In genomic region chr4:185138161-185138560, GRCh38 we compare ENCODE assay signal across 17 cellular contexts. TPM values are rescaled to one million over a fixed set of nuclear protein-coding genes. Genes with fewer than 3 reads are reported as not detected.
A peak's percentile ranks its signal among the peaks of the same experiment; 100 is the strongest.
DNase-seq lines count a peak whose midpoint lies in the region; ATAC-seq and TF ChIP-seq lines count a peak whose summit lies in the region.
"Had no signal": no experiment of that assay in that cellular context is flagged by ENCODE, and none has a peak within 500 bp of the region (broad histone marks: within the 10 kb centered on the region; RNA-seq: fewer than 3 reads in every experiment).

No MANE protein-coding gene starts in this region.

- no peaks in the 10 kb centered on the region for H3K36me3 ChIP-seq in heart left ventricle
- H3K36me3 ChIP-seq in BLaER1 = no peaks in the 10 kb centered on the region
- no peaks in the 10 kb centered on the region for H3K36me3 ChIP-seq in esophagus muscularis mucosa
- no peaks in the 10 kb centered on the region for H3K36me3 ChIP-seq in gastrocnemius medialis

- H3K9me3 Mint-ChIP-seq in activated T-cell treated with anti-CD3 and anti-CD28 coated beads, Interleukin-2, amount 50 U/mL, for 24 hours = no peaks in the 10 kb centered on the region
- H3K9me3 Mint-ChIP-seq: CD8-positive, alpha-beta memory T cell; H9 had no signal

- H3K4me3 ChIP-seq in heart left ventricle (no peak overlapping the region), BLaER1 (no peak overlapping the region), esophagus muscularis mucosa (no peak overlapping the region), gastrocnemius medialis (no peak overlapping the region)
- H3K4me3 ChIP-seq: A549 had no signal

- in situ Hi-C loops in gastrocnemius medialis (cut with MboI; ENCODE audit: low sequenced_read_pairs in 4 of 4) = loop anchor here in 3 of 4 donors (5.0 to 25.0 kb wide), 3 partner anchors 101 to 376 kb away; no protein-coding TSS in a partner anchor

- H3K27ac Mint-ChIP-seq in activated T-cell treated with anti-CD3 and anti-CD28 coated beads, Interleukin-2, amount 50 U/mL, for 24 hours = no peak overlapping the region
- H3K27ac Mint-ChIP-seq: CD4-positive, CD25-positive, alpha-beta regulatory T cell; CD8-positive, alpha-beta memory T cell had no signal

- H3K4me1 ChIP-seq in heart left ventricle = peaks cover 0 to 50% (median 18%) of the 10 kb centered on the region in 12 donors
- peaks cover 26% of the 10 kb centered on the region for H3K4me1 ChIP-seq in BLaER1
- H3K4me1 ChIP-seq in esophagus muscularis mucosa = peaks cover 8 to 15% (median 9%) of the 10 kb centered on the region in 4 donors
- H3K4me1 ChIP-seq in gastrocnemius medialis = peaks cover 34 to 44% of the 10 kb centered on the region in 2 donors

- DNase-seq in heart left ventricle = no peak
- no peak for DNase-seq in left ventricle myocardium superior
- peak; percentile 5 for DNase-seq in esophagus muscularis mucosa (ENCODE audit: extremely low spot score)
- no peak for DNase-seq in gastrocnemius medialis
- no peak for DNase-seq in activated T-cell treated with anti-CD3 and anti-CD28 coated beads, Interleukin-2, amount 50 U/mL, for 24 hours
- DNase-seq in activated CD4-positive, alpha-beta T cell treated with anti-CD3 and anti-CD28 coated beads for 48 hours = no peak
- DNase-seq: C1 segment of cervical spinal cord; CD4-positive, CD25-positive, alpha-beta regulatory T cell; CD8-positive, alpha-beta memory T cell; COR-L47; DMS 273 treated with DMSO at 0.1 percent for 48 hours; DMS53; H9; IMR-90 had no signal

- H3K4me1 Mint-ChIP-seq in activated T-cell treated with anti-CD3 and anti-CD28 coated beads, Interleukin-2, amount 50 U/mL, for 24 hours (ENCODE audit: low read depth) = peaks cover 6% of the 10 kb centered on the region

- H3K4me3 Mint-ChIP-seq in activated T-cell treated with anti-CD3 and anti-CD28 coated beads, Interleukin-2, amount 50 U/mL, for 24 hours = no peak overlapping the region
- H3K4me3 Mint-ChIP-seq: CD4-positive, CD25-positive, alpha-beta regulatory T cell; CD8-positive, alpha-beta memory T cell; H9 had no signal

- no peaks in the 10 kb centered on the region for H3K36me3 Mint-ChIP-seq in activated T-cell treated with anti-CD3 and anti-CD28 coated beads, Interleukin-2, amount 50 U/mL, for 24 hours (ENCODE audit: low read depth)
- H3K36me3 Mint-ChIP-seq: CD4-positive, CD25-positive, alpha-beta regulatory T cell had no signal

- TF ChIP-seq POLR2A in heart left ventricle (IDR thresholded peaks at IDR 0.05) (no peak), esophagus muscularis mucosa (IDR thresholded peaks at IDR 0.05; ENCODE audit: low read depth) (no peak), gastrocnemius medialis (IDR thresholded peaks at IDR 0.05) (no peak)

- peak overlapping the region; percentile 55 for H3K4me2 ChIP-seq in BLaER1
- H3K4me2 ChIP-seq: A549 had no signal

- WGBS in heart left ventricle, 4 donors = 44 to 58% (median 49%) methylated on average over 10 of the region's 10 CpGs
- WGBS in esophagus muscularis mucosa = 59% methylated on average over 10 of the region's 10 CpGs

- no peaks in the 10 kb centered on the region for H4K20me1 ChIP-seq in BLaER1

- H3K9ac ChIP-seq in BLaER1 = no peak overlapping the region

- ATAC-seq in heart left ventricle = no peak
- ATAC-seq in left ventricle myocardium superior = no peak
- ATAC-seq in gastrocnemius medialis = no peak
- ATAC-seq: A549 had no signal

- no peaks in the 10 kb centered on the region for H3K9me3 ChIP-seq in heart left ventricle
- H3K9me3 ChIP-seq in BLaER1 = no peaks in the 10 kb centered on the region
- no peaks in the 10 kb centered on the region for H3K9me3 ChIP-seq in esophagus muscularis mucosa
- H3K9me3 ChIP-seq in gastrocnemius medialis = no peaks in the 10 kb centered on the region
- H3K9me3 ChIP-seq: A549 had no signal

- H3K27ac ChIP-seq in heart left ventricle (peak overlapping the region in 11 of 12 donors; percentile 8 to 96 (median 85)), BLaER1 (no peak overlapping the region), esophagus muscularis mucosa (replicated peaks in 1 of 4) (no peak overlapping the region), gastrocnemius medialis (peak overlapping the region in 3 of 4 donors; percentile 5 to 98 (median 96))
- H3K27ac ChIP-seq: 22Rv1, A549 had no signal

- H3K27me3 ChIP-seq in heart left ventricle (peaks cover 0 to 14% (median 0%) of the 10 kb centered on the region in 9 donors), BLaER1 (no peaks in the 10 kb centered on the region), esophagus muscularis mucosa (no peaks in the 10 kb centered on the region), gastrocnemius medialis (no peaks in the 10 kb centered on the region)

- intact Hi-C loops in heart left ventricle (cut with DNase I) = loop anchor here in 2 of 10 donors (10.0 kb wide), 2 partner anchors 47 to 133 kb away; no protein-coding TSS in a partner anchor
- intact Hi-C loops in left ventricle myocardium superior (cut with micrococcal nuclease) = no loop called here
- intact Hi-C loops in esophagus muscularis mucosa (cut with DNase I) = no loop called here
- intact Hi-C loops in gastrocnemius medialis (cut with DNase I; ENCODE audit: low total_unique reads) = loop anchor here (10.0 kb wide), 1 partner anchor 403 kb away; the partner anchor contains the start of gene CENPU

- TF ChIP-seq CTCF in heart left ventricle (IDR thresholded peaks at IDR 0.05) = no peak
- no peak for TF ChIP-seq CTCF in esophagus muscularis mucosa (IDR thresholded peaks at IDR 0.05)
- no peak for TF ChIP-seq CTCF in gastrocnemius medialis (IDR thresholded peaks at IDR 0.05 in 4 of 5, conservative IDR thresholded peaks at IDR 0.05 in 1 of 5)

- TF ChIP-seq EP300 in esophagus muscularis mucosa (IDR thresholded peaks at IDR 0.05) = no peak

- H3K27me3 Mint-ChIP-seq in activated T-cell treated with anti-CD3 and anti-CD28 coated beads, Interleukin-2, amount 50 U/mL, for 24 hours = peaks cover 45% of the 10 kb centered on the region

RNA-seq across cellular contexts. Expression of gene SLC25A4, which starts 4.9 kb away (rescaled TPM):
- total RNA-seq in heart left ventricle (1,000 to 10,000 TPM in 8 of 9 donors, 100 to 1,000 TPM in 1; 878 to 2,214 (median 1,547) TPM), left ventricle myocardium superior (2,343 TPM), esophagus muscularis mucosa (100 to 1,000 TPM; 135 to 158 (median 140) TPM), gastrocnemius medialis (100 to 1,000 TPM; 360 to 914 (median 389) TPM)
- 1,000 to 10,000 TPM in 1 of 2 donors, 100 to 1,000 TPM in 1; 935 to 1,170 TPM for polyA plus RNA-seq in heart left ventricle

Comparison
In these comparisons a context has a peak if more than half of its experiments do, and no peak if none do; other contexts are left out.
1. H3K27ac ChIP-seq: peak in heart left ventricle (11 of 12) and gastrocnemius medialis (3 of 4); none in BLaER1 (single experiment) and esophagus muscularis mucosa (0 of 4).